In the genomic region with DNA sequence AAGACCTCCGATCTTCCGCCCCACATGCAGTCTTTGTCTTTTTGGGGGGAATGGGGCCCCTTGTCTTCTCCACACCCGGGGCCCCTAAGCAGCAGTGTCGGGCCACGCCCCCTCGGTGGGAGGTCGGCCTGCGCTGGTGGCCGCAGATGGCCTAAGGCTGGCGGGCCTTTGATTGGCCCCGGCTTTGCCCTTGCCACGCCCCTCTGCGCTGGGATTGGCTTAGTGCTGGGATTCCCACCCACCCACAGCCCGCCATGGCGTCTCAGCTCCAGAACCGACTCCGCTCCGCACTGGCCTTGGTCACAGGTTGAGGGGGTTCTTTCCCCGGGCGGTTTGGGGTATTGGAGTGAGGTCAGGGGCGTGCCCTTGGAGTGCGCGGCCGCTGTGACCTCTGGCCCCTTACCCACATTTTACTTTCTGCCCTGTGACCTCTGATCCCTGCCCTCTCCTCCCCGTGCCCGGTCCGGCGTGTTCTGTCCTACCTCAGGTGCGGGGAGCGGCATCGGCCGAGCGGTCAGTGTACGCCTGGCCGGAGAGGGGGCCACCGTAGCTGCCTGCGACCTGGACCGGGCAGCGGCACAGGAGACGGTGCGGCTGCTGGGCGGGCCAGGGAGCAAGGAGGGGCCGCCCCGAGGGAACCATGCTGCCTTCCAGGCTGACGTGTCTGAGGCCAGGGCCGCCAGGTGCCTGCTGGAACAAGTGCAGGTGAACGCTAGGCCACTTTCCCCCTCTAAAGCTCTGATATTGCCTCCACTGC, we compare ENCODE assay signal across 8 cellular contexts. TPM values are rescaled to one million over a fixed set of nuclear protein-coding genes. Genes with fewer than 3 reads are reported as not detected.
DNase-seq lines count a peak whose midpoint lies in the region; ATAC-seq, FAIRE-seq and TF ChIP-seq lines count a peak whose summit lies in the region.

Gene HSD17B8 (plus strand): TSS at position 241 of the 757 bp plus-strand sequence. CDS start 14 bp downstream, at position 255.

- H3K9me3 Mint-ChIP-seq in activated CD4-positive, alpha-beta T cell treated with anti-CD3 and anti-CD28 coated beads, Interleukin-2, amount 10 ng/mL, durations not matched to agents 7 days and 5 days: no peaks in the 10 kb centered on the region

- H3K36me3 Mint-ChIP-seq in activated CD4-positive, alpha-beta T cell treated with anti-CD3 and anti-CD28 coated beads, Interleukin-2, amount 10 ng/mL, durations not matched to agents 7 days and 5 days (ENCODE audit: low read depth): peaks cover 38% of the 10 kb centered on the region

- peak; percentile 85 to 90 for DNase-seq in A549 (ENCODE audit: low read depth in 1 of 2, low spot score in 1 of 2)
- DNase-seq in NCI-H524 (lab: John Stamatoyannopoulos, UW): peak; percentile 79 to 92
- peak; percentile 93 for DNase-seq in activated CD4-positive, alpha-beta T cell treated with anti-CD3 and anti-CD28 coated beads, Interleukin-2, amount 10 ng/mL, durations not matched to agents 7 days and 5 days
- peak; percentile 94 for DNase-seq in coronary artery (ENCODE audit: low spot score)
- peak; percentile 95 to 97 for DNase-seq in left lung
- peak; percentile 80 to 91 for DNase-seq in stimulated activated CD4-positive, alpha-beta T cell treated with anti-CD3 and anti-CD28 coated beads, Interleukin-1b, Interleukin-23, amount 100 ng/mL, for 4 hours (ENCODE audit: low read depth in 2 of 2)

- no peaks in the 10 kb centered on the region for H3K27me3 Mint-ChIP-seq in activated CD4-positive, alpha-beta T cell treated with anti-CD3 and anti-CD28 coated beads, Interleukin-2, amount 10 ng/mL, durations not matched to agents 7 days and 5 days

- peak; percentile 13; the same call in 1 of the 2 replicates for TF ChIP-seq POLR2A in A549 (IDR thresholded peaks at IDR 0.05; ENCODE audit: low read length)

- TF ChIP-seq CTCF in A549 (IDR thresholded peaks at IDR 0.05): no peak
- TF ChIP-seq CTCF in coronary artery (IDR thresholded peaks at IDR 0.05): no peak
- TF ChIP-seq CTCF in left lung (IDR thresholded peaks at IDR 0.05): no peak

- ATAC-seq in A549 (peak; percentile 65 to 82), GM18867 (IDR thresholded peaks at IDR 0.05; ENCODE audit: unreplicated experiment) (peak; percentile 44), HG03280 (IDR thresholded peaks at IDR 0.05; ENCODE audit: unreplicated experiment) (peak; percentile 50), left lung (peak; percentile 74)

- no peaks in the 10 kb centered on the region for H3K27me3 ChIP-seq in left lung

- POLR2A ChIA-PET in A549 (lab: Yijun Ruan, JAX): interaction anchor here (0.6 to 1.5 kb wide), 2 partner anchors 71 to 233 kb away, joined by 3 to 4 read pairs; no protein-coding TSS in a partner anchor
- POLR2A ChIA-PET in activated CD4-positive, alpha-beta T cell treated with anti-CD3 and anti-CD28 coated beads, Interleukin-2, amount 10 ng/mL, durations not matched to agents 7 days and 5 days (lab: Charles Lee): no interaction called here

- peaks cover 65% of the 10 kb centered on the region for H3K4me1 Mint-ChIP-seq in activated CD4-positive, alpha-beta T cell treated with anti-CD3 and anti-CD28 coated beads, Interleukin-2, amount 10 ng/mL, durations not matched to agents 7 days and 5 days

- no peak for TF ChIP-seq EP300 in A549 (IDR thresholded peaks at IDR 0.05)

- H3K27ac ChIP-seq in A549 (peak within 1 kb of the TSS; percentile 87 to 100), coronary artery (peak within 1 kb of the TSS; percentile 23 to 67), left lung (peak within 1 kb of the TSS; percentile 44 to 68)

- H3K4me3 ChIP-seq in A549 (peak within 1 kb of the TSS; percentile 82), coronary artery (peak within 1 kb of the TSS; percentile 80), left lung (peak within 1 kb of the TSS; percentile 62 to 63)

- peak within 1 kb of the TSS; percentile 76 for H3K4me2 ChIP-seq in A549

- H3K4me3 Mint-ChIP-seq in activated CD4-positive, alpha-beta T cell treated with anti-CD3 and anti-CD28 coated beads, Interleukin-2, amount 10 ng/mL, durations not matched to agents 7 days and 5 days: peak within 1 kb of the TSS; percentile 81

- CTCF ChIA-PET in A549 (lab: Yijun Ruan, JAX): interaction anchor here (1.2 to 2.4 kb wide), 2 partner anchors 34 to 44 kb away, joined by 3 to 9 read pairs; no protein-coding TSS in a partner anchor
- CTCF ChIA-PET in activated CD4-positive, alpha-beta T cell treated with anti-CD3 and anti-CD28 coated beads, Interleukin-2, amount 10 ng/mL, durations not matched to agents 7 days and 5 days (lab: Charles Lee): interaction anchor here (0.8 to 1.4 kb wide), 2 partner anchors 42 to 360 kb away, joined by 3 to 4 read pairs; no protein-coding TSS in a partner anchor

- peak within 1 kb of the TSS; percentile 88 for H3K27ac Mint-ChIP-seq in activated CD4-positive, alpha-beta T cell treated with anti-CD3 and anti-CD28 coated beads, Interleukin-2, amount 10 ng/mL, durations not matched to agents 7 days and 5 days

- no peaks in the 10 kb centered on the region for H3K9me3 ChIP-seq in A549
- no peaks in the 10 kb centered on the region for H3K9me3 ChIP-seq in left lung

- H3K4me1 ChIP-seq in A549 (peaks cover 46% of the 10 kb centered on the region), left lung (peaks cover 32 to 72% of the 10 kb centered on the region in 2 donors)

- intact Hi-C loops in left lung (cut with DNase I): no loop called here

- TF ChIP-seq RAD21 in A549 (conservative IDR thresholded peaks at IDR 0.05 in 1 of 2, IDR thresholded peaks at IDR 0.05 in 1 of 2): no peak

- WGBS in A549 (ENCODE audit: missing lambda C conversion rate): 2% methylated on average over 23 of the region's 47 CpGs

- no peak for FAIRE-seq in A549 (lab: Jason Lieb, UNC)

- peaks cover 0 to 28% of the 10 kb centered on the region in 2 donors for H3K36me3 ChIP-seq in left lung

TF ChIP-seq in A549, 52 proteins besides CTCF, POLR2A, EP300 and RAD21:
- TF ChIP-seq KDM5A (IDR thresholded peaks at IDR 0.05): peak; percentile 68
- no peak for TF ChIP-seq NR3C1 (IDR thresholded peaks at IDR 0.05)
- TF ChIP-seq HES2 (IDR thresholded peaks at IDR 0.05): no peak
- no peak for TF ChIP-seq ZNF302 (CRISPR knock-in tag; IDR thresholded peaks at IDR 0.05)
- peak; percentile 48; the same call in 1 of the 2 replicates for TF ChIP-seq PHF8 (IDR thresholded peaks at IDR 0.05; ENCODE audit: borderline replicate concordance, low read depth)
- TF ChIP-seq, protein P1, sequence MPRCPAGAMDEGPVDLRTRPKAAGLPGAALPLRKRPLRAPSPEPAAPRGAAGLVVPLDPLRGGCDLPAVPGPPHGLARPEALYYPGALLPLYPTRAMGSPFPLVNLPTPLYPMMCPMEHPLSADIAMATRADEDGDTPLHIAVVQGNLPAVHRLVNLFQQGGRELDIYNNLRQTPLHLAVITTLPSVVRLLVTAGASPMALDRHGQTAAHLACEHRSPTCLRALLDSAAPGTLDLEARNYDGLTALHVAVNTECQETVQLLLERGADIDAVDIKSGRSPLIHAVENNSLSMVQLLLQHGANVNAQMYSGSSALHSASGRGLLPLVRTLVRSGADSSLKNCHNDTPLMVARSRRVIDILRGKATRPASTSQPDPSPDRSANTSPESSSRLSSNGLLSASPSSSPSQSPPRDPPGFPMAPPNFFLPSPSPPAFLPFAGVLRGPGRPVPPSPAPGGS (IDR thresholded peaks at IDR 0.05): no peak
- no peak for TF ChIP-seq ELK1 (IDR thresholded peaks at IDR 0.05; ENCODE audit: low read depth, low read length)
- TF ChIP-seq, protein P2, sequence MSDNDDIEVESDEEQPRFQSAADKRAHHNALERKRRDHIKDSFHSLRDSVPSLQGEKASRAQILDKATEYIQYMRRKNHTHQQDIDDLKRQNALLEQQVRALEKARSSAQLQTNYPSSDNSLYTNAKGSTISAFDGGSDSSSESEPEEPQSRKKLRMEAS (IDR thresholded peaks at IDR 0.05): 0 out of 2 replicates have a peak, but pooled peaks have one; percentile 42
- TF ChIP-seq RNF2 (IDR thresholded peaks at IDR 0.05; ENCODE audit: borderline replicate concordance, low read depth): no peak
- TF ChIP-seq FOSL2 (IDR thresholded peaks at IDR 0.05): no peak
- TF ChIP-seq FOSL2 (CRISPR knock-in tag; IDR thresholded peaks at IDR 0.05): no peak
- no peak for TF ChIP-seq HDAC2 (IDR thresholded peaks at IDR 0.05)
- TF ChIP-seq NPAS2 (CRISPR knock-in tag; IDR thresholded peaks at IDR 0.05; ENCODE audit: borderline replicate concordance): no peak
- no peak for TF ChIP-seq GATA3 (IDR thresholded peaks at IDR 0.05; ENCODE audit: borderline replicate concordance)
- no peak for TF ChIP-seq MAFK (IDR thresholded peaks at IDR 0.05; ENCODE audit: partially characterized antibody)
- TF ChIP-seq ZC3H11A (IDR thresholded peaks at IDR 0.05): no peak
- peak in 1 of 2 experiments; percentile 31; a peak in 1 of 5 replicates for TF ChIP-seq JUN (IDR thresholded peaks at IDR 0.05)
- TF ChIP-seq MYC (IDR thresholded peaks at IDR 0.05; ENCODE audit: borderline replicate concordance, low read length): no peak
- TF ChIP-seq ZSCAN20 (CRISPR knock-in tag; IDR thresholded peaks at IDR 0.05): no peak
- TF ChIP-seq CHD2 (IDR thresholded peaks at IDR 0.05; ENCODE audit: low read length, partially characterized antibody): no peak
- no peak for TF ChIP-seq MAZ (IDR thresholded peaks at IDR 0.05; ENCODE audit: borderline replicate concordance, low read depth, low read length)
- no peak for TF ChIP-seq NFE2L2 (conservative IDR thresholded peaks at IDR 0.05; ENCODE audit: low read length)

RNA-seq across cellular contexts. Expression of gene HSD17B8, which starts in this region (rescaled TPM):
- polyA plus RNA-seq in A549 (2011; rRNA removed): 15.9 and 16.5 TPM in 2 replicates
- polyA plus RNA-seq in A549 (2012; cell fraction: cytosol; rRNA removed): 35.1 and 37.4 TPM in 2 replicates
- polyA plus RNA-seq in A549 (2012; cell fraction: nucleus; rRNA removed): 33.3 and 45.0 TPM in 2 replicates
- polyA plus RNA-seq in A549 (2017; fragmentation: RNase III; extraction: RNeasy Plus Mini Kit Qiagen cat#74134 plus additional on column Dnase treatment): 9.3 to 9.6 TPM (median 9.5 TPM) in 3 replicates
- 13.6 and 16.6 TPM in 2 replicates for polyA minus RNA-seq in A549 (2011; rRNA and poly(A)+ RNA removed)
- total RNA-seq in activated CD4-positive, alpha-beta T cell treated with anti-CD3 and anti-CD28 coated beads, Interleukin-2, amount 10 ng/mL, durations not matched to agents 7 days and 5 days: 10 to 100 TPM; 11.0 to 13.6 TPM
- 10 to 100 TPM; 13.5 to 14.0 TPM for total RNA-seq in left lung

Comparison
In these comparisons a context has a peak if more than half of its experiments do, and no peak if none do; other contexts are left out.
1. Peak in every context shown above with its lines: DNase-seq, ATAC-seq, H3K4me3 ChIP-seq and H3K27ac ChIP-seq.